10 cellular contexts compared by ENCODE assay signal in genomic region chr17:78390241-78391050, GRCh38. TPM values are rescaled to one million over a fixed set of nuclear protein-coding genes. Genes with fewer than 3 reads are reported as not detected.
DNase-seq lines count a peak whose midpoint lies in the region; ATAC-seq, FAIRE-seq and TF ChIP-seq lines count a peak whose summit lies in the region.
"Had no signal": no experiment of that assay in that cellular context is flagged by ENCODE, and none has a peak within 500 bp of the region (broad histone marks: within the 10 kb centered on the region; RNA-seq: fewer than 3 reads in every experiment).

No MANE protein-coding gene starts in this region.

- no peak for TF ChIP-seq RAD21 in A549 (conservative IDR thresholded peaks at IDR 0.05 in 1 of 2, IDR thresholded peaks at IDR 0.05 in 1 of 2)

- peaks cover 11% of the 10 kb centered on the region for H3K27me3 Mint-ChIP-seq in GM23338 (ENCODE audit: insufficient read depth, low read depth, poor library complexity)
- no peaks in the 10 kb centered on the region for H3K27me3 Mint-ChIP-seq in activated CD4-positive, alpha-beta memory T cell treated with anti-CD3 and anti-CD28 coated beads for 36 hours

- H3K27me3 ChIP-seq in GM23338 (ENCODE audit: insufficient read depth) (no peaks in the 10 kb centered on the region), kidney epithelial cell (ENCODE audit: control insufficient read depth, insufficient read depth, low read length) (no peaks in the 10 kb centered on the region)

- H3K36me3 ChIP-seq in GM23338 (ENCODE audit: insufficient read depth) (peaks cover 11% of the 10 kb centered on the region; the same call in 1 of the 2 replicates), kidney epithelial cell (ENCODE audit: control insufficient read depth, insufficient read depth, low read length) (peaks cover 2% of the 10 kb centered on the region)

- H3K9me2 ChIP-seq in GM23338 (ENCODE audit: insufficient read depth) = no peaks in the 10 kb centered on the region

- DNase-seq in A549 (ENCODE audit: low read depth in 1 of 2, low spot score in 1 of 2) (peak; percentile 59 to 75), GM23338 (ENCODE audit: low spot score) (peak; percentile 63), kidney epithelial cell (ENCODE audit: low read depth) (peak; percentile 95), caudate nucleus (lab: John Stamatoyannopoulos, UW) (no peak), NCI-H146 treated with DMSO at 0.1 percent for 48 hours (lab: John Stamatoyannopoulos, UW; ENCODE audit: unreplicated experiment) (no peak), GM19240 (ENCODE audit: insufficient read length, low spot score) (no peak)
- DNase-seq in activated CD4-positive, alpha-beta memory T cell treated with anti-CD3 and anti-CD28 coated beads for 36 hours = no peak
- DNase-seq: NCI-H1930 had no signal

- peaks cover 100% of the 10 kb centered on the region for H3K79me2 ChIP-seq in GM23338 (replicated peaks; ENCODE audit: insufficient read depth)

- no peak for FAIRE-seq in A549 (lab: Jason Lieb, UNC)
- FAIRE-seq: GM18507 had no signal

- intact Hi-C loops in activated CD4-positive, alpha-beta memory T cell treated with anti-CD3 and anti-CD28 coated beads for 36 hours (cut with micrococcal nuclease) = no loop called here

- H3K36me3 Mint-ChIP-seq in GM23338 (ENCODE audit: low read depth) = peaks cover 24% of the 10 kb centered on the region
- H3K36me3 Mint-ChIP-seq in activated CD4-positive, alpha-beta memory T cell treated with anti-CD3 and anti-CD28 coated beads for 36 hours = peaks cover 47% of the 10 kb centered on the region

- H3F3A ChIP-seq in GM23338 (replicated peaks; ENCODE audit: low read depth) = 0 out of 2 replicates have a peak, but pooled peaks cover 3% of the 10 kb centered on the region

- no peak for TF ChIP-seq POLR2A in A549 (IDR thresholded peaks at IDR 0.05; ENCODE audit: low read length)

- H3K4me3 Mint-ChIP-seq in GM23338 = no peak overlapping the region
- H3K4me3 Mint-ChIP-seq in activated CD4-positive, alpha-beta memory T cell treated with anti-CD3 and anti-CD28 coated beads for 36 hours = no peak overlapping the region

- no peak for TF ChIP-seq CTCF in A549 (IDR thresholded peaks at IDR 0.05)
- TF ChIP-seq CTCF in GM23338 (conservative IDR thresholded peaks at IDR 0.05; ENCODE audit: low read depth in 2 of 2) = peak; percentile 6 to 33; a peak in 1 of 4 replicates
- TF ChIP-seq CTCF in kidney epithelial cell (IDR thresholded peaks at IDR 0.05; ENCODE audit: insufficient read depth, low read length, poor library complexity, severe bottlenecking) = peak; percentile 5

- no peaks in the 10 kb centered on the region; the same call in 2 of the 3 replicates for H3K9me3 Mint-ChIP-seq in GM23338
- H3K9me3 Mint-ChIP-seq in activated CD4-positive, alpha-beta memory T cell treated with anti-CD3 and anti-CD28 coated beads for 36 hours = no peaks in the 10 kb centered on the region

- WGBS in A549 (ENCODE audit: missing lambda C conversion rate) = 70% methylated on average over 15 of the region's 15 CpGs

- H4K20me1 ChIP-seq in GM23338 (replicated peaks; ENCODE audit: insufficient read depth) = peaks cover 67% of the 10 kb centered on the region

- peaks cover 44% of the 10 kb centered on the region for H3K4me1 Mint-ChIP-seq in GM23338
- peaks cover 69% of the 10 kb centered on the region for H3K4me1 Mint-ChIP-seq in activated CD4-positive, alpha-beta memory T cell treated with anti-CD3 and anti-CD28 coated beads for 36 hours (ENCODE audit: low read depth)

- H3K4me1 ChIP-seq in A549 (peaks cover 36% of the 10 kb centered on the region), GM23338 (ENCODE audit: insufficient read depth) (peaks cover 25% of the 10 kb centered on the region)

- TF ChIP-seq EP300 in A549 (IDR thresholded peaks at IDR 0.05) = no peak; a peak in 1 of 5 replicates

- CTCF ChIA-PET in A549 (lab: Yijun Ruan, JAX) = interaction anchor here (0.6 to 5.1 kb wide), 17 partner anchors 8 to 140 kb away, joined by 3 to 47 read pairs (median 6); partner anchors contain the start of genes PGS1 and SOCS3
- CTCF ChIA-PET in activated CD4-positive, alpha-beta memory T cell treated with anti-CD3 and anti-CD28 coated beads for 36 hours (lab: Charles Lee) = interaction anchor here (0.5 to 1.9 kb wide), 10 partner anchors 11 to 108 kb away, joined by 3 to 8 read pairs (median 4); no protein-coding TSS in a partner anchor

- H3K4me3 ChIP-seq in A549 (no peak overlapping the region), GM23338 (no peak overlapping the region), kidney epithelial cell (ENCODE audit: low read depth, low read length) (no peak overlapping the region)

- no peaks in the 10 kb centered on the region for H3K9me3 ChIP-seq in A549

- no peak overlapping the region for H3K27ac Mint-ChIP-seq in GM23338
- peak overlapping the region; percentile 69 for H3K27ac Mint-ChIP-seq in activated CD4-positive, alpha-beta memory T cell treated with anti-CD3 and anti-CD28 coated beads for 36 hours

- no peak overlapping the region for H2AFZ ChIP-seq in GM23338

- POLR2A ChIA-PET in A549 (lab: Yijun Ruan, JAX) = no interaction called here
- POLR2A ChIA-PET in activated CD4-positive, alpha-beta memory T cell treated with anti-CD3 and anti-CD28 coated beads for 36 hours (lab: Charles Lee) = interaction anchor here (1.1 kb wide), 1 partner anchor 9 kb away, joined by 3 read pairs; no protein-coding TSS in a partner anchor

- H3K4me2 ChIP-seq in A549 (peak overlapping the region; percentile 59), GM23338 (no peak overlapping the region)

- ATAC-seq in A549 = peak; percentile 80
- peak; percentile 68 for ATAC-seq in GM23338
- no peak for ATAC-seq in GM21423 (IDR thresholded peaks at IDR 0.05; ENCODE audit: unreplicated experiment)

- H3K27ac ChIP-seq in A549 = peak overlapping the region; percentile 18 to 82; a peak in 4 of 6 replicates
- H3K27ac ChIP-seq in GM23338 (ENCODE audit: low read depth) = peak overlapping the region; percentile 32; the same call in 1 of the 2 replicates
- no peak overlapping the region for H3K27ac ChIP-seq in caudate nucleus (ENCODE audit: low read depth, low read length)

TF ChIP-seq in A549, 52 proteins besides CTCF, POLR2A, EP300 and RAD21 (continues in another document):
- TF ChIP-seq FOSL2 (IDR thresholded peaks at IDR 0.05) (no peak), FOSL2 (CRISPR knock-in tag; IDR thresholded peaks at IDR 0.05) (0 out of 2 replicates have a peak, but pooled peaks have one; percentile 28)

TF ChIP-seq in GM23338, 12 proteins besides CTCF, POLR2A, EP300 and RAD21 (continues in another document):
- TF ChIP-seq JUNB (IDR thresholded peaks at IDR 0.05; ENCODE audit: unreplicated experiment) (no peak), EZH2 (IDR thresholded peaks at IDR 0.05; ENCODE audit: low read depth, unreplicated experiment) (no peak), REST (IDR thresholded peaks at IDR 0.05; ENCODE audit: unreplicated experiment) (no peak), EZH2phosphoT487 (IDR thresholded peaks at IDR 0.05; ENCODE audit: unreplicated experiment) (no peak), POLR2AphosphoS5 (IDR thresholded peaks at IDR 0.05; ENCODE audit: low read depth) (no peak), NANOG (IDR thresholded peaks at IDR 0.05; ENCODE audit: borderline replicate concordance) (no peak)

RNA-seq across cellular contexts. Expression of gene PGS1, which starts 12.0 kb away (rescaled TPM):
- 29.5 and 29.6 TPM in 2 replicates for polyA plus RNA-seq in A549 (2011; rRNA removed)
- polyA plus RNA-seq in A549 (2012; cell fraction: cytosol; rRNA removed) = 41.5 and 50.7 TPM in 2 replicates
- polyA plus RNA-seq in A549 (2012; cell fraction: nucleus; rRNA removed) = 111 and 113 TPM in 2 replicates
- 23.4 to 27.0 TPM (median 23.7 TPM) in 3 replicates for polyA plus RNA-seq in A549 (2017; fragmentation: RNase III; extraction: RNeasy Plus Mini Kit Qiagen cat#74134 plus additional on column Dnase treatment)
- polyA minus RNA-seq in A549 (2011; rRNA and poly(A)+ RNA removed) = 40.0 and 45.8 TPM in 2 replicates
- 65.8 and 67.1 TPM in 2 replicates for total RNA-seq in GM23338 (2014; rRNA removed; shearing (Covaris generic))
- polyA plus RNA-seq in GM23338 (2016; fragmentation: Nextera tagmentation; extraction: Ambion mirVana) = 42.5 and 43.9 TPM in 2 replicates
- 10 to 100 TPM; 75.8 to 78.1 TPM for total RNA-seq in activated CD4-positive, alpha-beta memory T cell treated with anti-CD3 and anti-CD28 coated beads for 36 hours
- total RNA-seq in kidney epithelial cell = 32.8 and 34.5 TPM in 2 replicates

RNA-seq across cellular contexts. Expression of gene SOCS3, which starts 30.6 kb away (rescaled TPM):
- polyA plus RNA-seq in A549 (2011; rRNA removed) = 13.3 and 14.7 TPM in 2 replicates
- 16.7 and 27.8 TPM in 2 replicates for polyA plus RNA-seq in A549 (2012; cell fraction: cytosol; rRNA removed)
- 32.8 and 41.8 TPM in 2 replicates for polyA plus RNA-seq in A549 (2012; cell fraction: nucleus; rRNA removed)
- 10.9 to 13.5 TPM (median 11.5 TPM) in 3 replicates for polyA plus RNA-seq in A549 (2017; fragmentation: RNase III; extraction: RNeasy Plus Mini Kit Qiagen cat#74134 plus additional on column Dnase treatment)
- 19.8 and 19.9 TPM in 2 replicates for polyA minus RNA-seq in A549 (2011; rRNA and poly(A)+ RNA removed)
- total RNA-seq in GM23338 (2014; rRNA removed; shearing (Covaris generic)) = 25.1 and 32.9 TPM in 2 replicates
- polyA plus RNA-seq in GM23338 (2016; fragmentation: Nextera tagmentation; extraction: Ambion mirVana) = 13.2 TPM in 2 replicates
- 100 to 1,000 TPM; 162 to 167 TPM for total RNA-seq in activated CD4-positive, alpha-beta memory T cell treated with anti-CD3 and anti-CD28 coated beads for 36 hours
- total RNA-seq in kidney epithelial cell = 36.0 and 39.2 TPM in 2 replicates

Comparison
In these comparisons a context has a peak if more than half of its experiments do, and no peak if none do; other contexts are left out.
1. DNase-seq: peak in A549 (2 of 2), GM23338 (single experiment) and kidney epithelial cell (single experiment); none in activated CD4-positive, alpha-beta memory T cell treated with anti-CD3 and anti-CD28 coated beads for 36 hours (single experiment), caudate nucleus (0 of 61), NCI-H146 treated with DMSO at 0.1 percent for 48 hours (single experiment) and GM19240 (single experiment).